In genomic region chr6:34239893-34240292, GRCh38 we compare ENCODE assay signal across 12 cellular contexts. TPM values are rescaled to one million over a fixed set of nuclear protein-coding genes. Genes with fewer than 3 reads are reported as not detected.
DNase-seq lines count a peak whose midpoint lies in the region; ATAC-seq and TF ChIP-seq lines count a peak whose summit lies in the region.
"Had no signal": no experiment of that assay in that cellular context is flagged by ENCODE, and none has a peak within 500 bp of the region (broad histone marks: within the 10 kb centered on the region; RNA-seq: fewer than 3 reads in every experiment).

No MANE protein-coding gene starts in this region.

- POLR2A ChIA-PET in Panc1 (lab: Charles Lee) = no interaction called here

- peak overlapping the region; percentile 90 for H3K27ac ChIP-seq in Panc1 (ENCODE audit: low read length)

- peak overlapping the region; percentile 95 for H3K27ac Mint-ChIP-seq in activated naive CD4-positive, alpha-beta T cell treated with anti-CD3 and anti-CD28 coated beads, Interleukin-2, amount 50 U/mL, for 24 hours
- peak overlapping the region; percentile 85 for H3K27ac Mint-ChIP-seq in type B pancreatic cell

- peaks cover 36% of the 10 kb centered on the region for H3K36me3 Mint-ChIP-seq in activated naive CD4-positive, alpha-beta T cell treated with anti-CD3 and anti-CD28 coated beads, Interleukin-2, amount 50 U/mL, for 24 hours
- H3K36me3 Mint-ChIP-seq in type B pancreatic cell = peaks cover 8% of the 10 kb centered on the region

- H3K27me3 ChIP-seq in Panc1 (ENCODE audit: control insufficient read depth, insufficient read depth, low read length) = no peaks in the 10 kb centered on the region

- peak overlapping the region; percentile 73 to 78; a peak in 3 of 4 replicates for H3K4me3 ChIP-seq in Panc1 (ENCODE audit: low read depth in 2 of 2, low read length in 2 of 2)
- peak overlapping the region; percentile 79 for H3K4me3 ChIP-seq in fibroblast of mammary gland (ENCODE audit: control insufficient read depth, low read depth, low read length)

- H3K9me3 ChIP-seq in Panc1 (ENCODE audit: control insufficient read depth, insufficient read depth, low read depth, low read length) = no peaks in the 10 kb centered on the region

- no peak for DNase-seq in activated naive CD4-positive, alpha-beta T cell treated with Interleukin-2 at 50 U/mL for 16 hours
- DNase-seq in Panc1 (ENCODE audit: low read depth, low spot score) = no peak
- no peak for DNase-seq in fibroblast of mammary gland (ENCODE audit: low read depth)
- DNase-seq in type B pancreatic cell (ENCODE audit: extremely low spot score, unreplicated experiment) = no peak
- DNase-seq in NAMALWA (ENCODE audit: low spot score) = no peak
- DNase-seq: amygdala, NCI-H748 treated with DMSO at 0.1 percent for 48 hours, retina had no signal

- H3K4me3 Mint-ChIP-seq in activated naive CD4-positive, alpha-beta T cell treated with anti-CD3 and anti-CD28 coated beads, Interleukin-2, amount 50 U/mL, for 24 hours = peak overlapping the region; percentile 94
- peak overlapping the region; percentile 11 for H3K4me3 Mint-ChIP-seq in type B pancreatic cell

- no TSS peak for BruUV-seq in Panc1 (replicated peaks; lab: Mats Ljungman, UMichigan)

- peaks cover 4% of the 10 kb centered on the region; the same call in 1 of the 2 replicates for H3K36me3 ChIP-seq in Panc1 (ENCODE audit: control insufficient read depth, insufficient read depth, low read length)

- no peak for ATAC-seq in Panc1
- ATAC-seq in HG02763 (IDR thresholded peaks at IDR 0.05; ENCODE audit: unreplicated experiment) = no peak
- no peak for ATAC-seq in GM18511 (IDR thresholded peaks at IDR 0.05; ENCODE audit: unreplicated experiment)
- ATAC-seq: esophagus mucosa had no signal

- in situ Hi-C loops in Panc1 (cut with HindIII; ENCODE audit: low pct_unique_long_range_greater_than_20kb, low sequenced_read_pairs) = no loop called here

- peaks cover 62% of the 10 kb centered on the region for H3K4me1 Mint-ChIP-seq in activated naive CD4-positive, alpha-beta T cell treated with anti-CD3 and anti-CD28 coated beads, Interleukin-2, amount 50 U/mL, for 24 hours
- peaks cover 16% of the 10 kb centered on the region for H3K4me1 Mint-ChIP-seq in type B pancreatic cell (ENCODE audit: unreplicated experiment)

- CTCF ChIA-PET in Panc1 (lab: Charles Lee) = no interaction called here

- TF ChIP-seq CTCF in Panc1 (IDR thresholded peaks at IDR 0.05) = no peak
- no peak for TF ChIP-seq CTCF in fibroblast of mammary gland (conservative IDR thresholded peaks at IDR 0.05; ENCODE audit: control insufficient read depth, insufficient read depth, low read depth, low read length)
- TF ChIP-seq CTCF in type B pancreatic cell (conservative IDR thresholded peaks at IDR 0.05) = no peak

- intact Hi-C loops in Panc1 (cut with micrococcal nuclease; ENCODE audit: unreplicated experiment) = loop anchor here (5.0 kb wide), 1 partner anchor 43 kb away; no protein-coding TSS in a partner anchor

- no peaks in the 10 kb centered on the region for H3K27me3 Mint-ChIP-seq in activated naive CD4-positive, alpha-beta T cell treated with anti-CD3 and anti-CD28 coated beads, Interleukin-2, amount 50 U/mL, for 24 hours
- H3K27me3 Mint-ChIP-seq in type B pancreatic cell = no peaks in the 10 kb centered on the region

- H3K4me1 ChIP-seq in Panc1 (ENCODE audit: control insufficient read depth, insufficient read depth, low read length) = peaks cover 68% of the 10 kb centered on the region

- H3K9me3 Mint-ChIP-seq in activated naive CD4-positive, alpha-beta T cell treated with anti-CD3 and anti-CD28 coated beads, Interleukin-2, amount 50 U/mL, for 24 hours = no peaks in the 10 kb centered on the region
- H3K9me3 Mint-ChIP-seq in type B pancreatic cell = no peaks in the 10 kb centered on the region

RNA-seq across cellular contexts. Expression of gene HMGA1, which starts 3.2 kb away (rescaled TPM):
- 444 TPM for total RNA-seq in Panc1 (2021; ENCODE audit: unreplicated experiment)
- polyA plus RNA-seq in Panc1 (2012; ENCODE audit: insufficient read length) = 488 TPM
- total RNA-seq in type B pancreatic cell (ENCODE audit: low replicate concordance) = 244 and 355 TPM in 2 replicates

RNA-seq across cellular contexts. Expression of gene SMIM29, which starts 8.9 kb away (rescaled TPM):
- total RNA-seq in Panc1 (2021; ENCODE audit: unreplicated experiment) = 35.6 TPM
- 43.7 TPM for polyA plus RNA-seq in Panc1 (2012; ENCODE audit: insufficient read length)
- 16.0 and 20.8 TPM in 2 replicates for total RNA-seq in type B pancreatic cell (ENCODE audit: low replicate concordance)
